ENCODE assay signal across 24 cellular contexts in the genomic region with DNA sequence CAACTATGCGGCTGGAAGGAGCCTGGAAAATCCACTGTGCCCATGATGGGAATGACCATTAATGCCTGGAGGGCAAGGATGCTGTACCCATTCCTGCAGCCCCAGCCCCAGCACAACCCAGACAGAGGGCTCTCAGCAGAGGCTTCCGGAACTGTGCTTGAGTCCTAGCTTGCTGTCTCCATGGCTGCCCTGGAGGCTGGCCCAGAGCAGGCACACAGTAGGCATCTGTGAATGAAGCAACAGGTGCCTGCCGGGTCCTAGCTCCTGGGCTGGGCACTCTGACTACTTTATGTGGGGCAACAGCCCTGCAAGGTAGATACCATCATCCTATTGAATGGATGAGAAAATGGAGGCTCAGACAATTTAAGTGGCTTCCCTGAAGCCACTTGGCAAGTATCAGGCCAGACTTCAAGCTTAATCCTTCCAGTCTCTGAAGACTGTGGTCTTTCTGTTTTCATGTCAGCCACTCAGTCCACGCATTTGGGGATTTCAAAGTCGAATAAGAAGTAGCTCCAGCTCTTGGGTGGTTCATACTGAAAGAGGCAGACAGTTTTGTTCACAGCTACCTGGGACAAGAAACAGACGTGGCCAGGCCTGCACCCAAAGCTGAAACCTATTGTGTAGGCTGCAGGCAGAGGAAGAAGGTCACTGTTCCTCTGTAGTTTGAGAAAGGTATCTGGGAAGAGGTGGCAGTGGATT.
"Had no signal": no experiment of that assay in that cellular context is flagged by ENCODE, and none has a peak within 500 bp of the region (broad histone marks: within the 10 kb centered on the region; RNA-seq: fewer than 3 reads in every experiment).

No MANE protein-coding gene starts in this region.

- H3K36me3 Mint-ChIP-seq: naive thymus-derived CD4-positive, alpha-beta T cell had no signal

- H3K9me3 Mint-ChIP-seq: naive thymus-derived CD4-positive, alpha-beta T cell; neural crest cell had no signal

- DNase-seq: effector memory CD4-positive, alpha-beta T cell; gastrocnemius medialis; heart right ventricle; hypothalamus; kidney glomerular epithelial cell; mammary epithelial cell; naive thymus-derived CD4-positive, alpha-beta T cell; nucleus accumbens; psoas muscle; retina; right lobe of liver; spleen; stimulated activated CD4-positive, alpha-beta T cell treated with anti-CD3 and anti-CD28 coated beads, Interleukin-15, amount 100 ng/mL, for 24 hours; stimulated activated CD4-positive, alpha-beta T cell treated with anti-CD3 and anti-CD28 coated beads, Interleukin-1b, Interleukin-23, amount 100 ng/mL, for 48 hours; stimulated activated CD4-positive, alpha-beta T cell treated with anti-CD3 and anti-CD28 coated beads, Interleukin-4, amount 100 ng/mL, for 24 hours; stimulated activated naive CD4-positive, alpha-beta T cell; upper lobe of left lung; uterus had no signal

- H3K27ac ChIP-seq: gastrocnemius medialis, heart right ventricle, parathyroid adenoma, psoas muscle, right lobe of liver, suprapubic skin, tibial artery, upper lobe of left lung, uterus had no signal

- H3K36me3 ChIP-seq: gastrocnemius medialis, heart right ventricle, right lobe of liver, spleen, suprapubic skin, tibial artery, upper lobe of left lung, uterus had no signal

- H3K4me1 ChIP-seq: gastrocnemius medialis, psoas muscle, tibial artery, uterus had no signal

- H3K4me3 Mint-ChIP-seq: naive thymus-derived CD4-positive, alpha-beta T cell; neural crest cell had no signal

- H3K4me3 ChIP-seq: gastrocnemius medialis, heart right ventricle, psoas muscle, right lobe of liver, spleen, suprapubic skin, tibial artery, upper lobe of left lung, uterus had no signal

- H3K9me3 ChIP-seq: gastrocnemius medialis, heart right ventricle, psoas muscle, right lobe of liver, spleen, suprapubic skin, tibial artery, upper lobe of left lung, uterus had no signal

- ATAC-seq: esophagus mucosa; gastrocnemius medialis; heart right ventricle; left lobe of liver; naive thymus-derived CD4-positive, alpha-beta T cell; psoas muscle; right lobe of liver had no signal

- H3K27me3 ChIP-seq: gastrocnemius medialis, heart right ventricle, right lobe of liver, spleen, suprapubic skin, tibial artery, upper lobe of left lung, uterus had no signal
